ENCODE assay signal across 31 cellular contexts in genomic region chr12:59833408-59833807, GRCh38.
"Had no signal": no experiment of that assay in that cellular context is flagged by ENCODE, and none has a peak within 500 bp of the region (broad histone marks: within the 10 kb centered on the region; RNA-seq: fewer than 3 reads in every experiment).

No MANE protein-coding gene starts in this region.

- H3K27ac ChIP-seq: body of pancreas, esophagus muscularis mucosa, gastroesophageal sphincter, pancreas, psoas muscle, stomach, tibial artery, upper lobe of right lung, WERI-Rb-1 had no signal

- ATAC-seq: activated CD4-positive, CD25-positive, alpha-beta regulatory T cell treated with anti-CD3 and anti-CD28 coated beads, Interleukin-2, amount 50 U/mL, for 24 hours; activated T-helper 17 cell treated with anti-CD3 and anti-CD28 coated beads, Interleukin-2, amount 50 U/mL, for 72 hours; body of pancreas; gastroesophageal sphincter; left cardiac atrium; naive thymus-derived CD4-positive, alpha-beta T cell; pancreas; psoas muscle; stimulated activated naive B cell treated with anti-CD40 and anti-IgM and Interleukin-4, amounts not matched to agents 10 μg/mL and 1 μg/mL and 100 μg/mL, for 72 hours; upper lobe of right lung had no signal

- DNase-seq: activated CD4-positive, alpha-beta memory T cell treated with anti-CD3 and anti-CD28 coated beads, Interleukin-2, amount 10 ng/mL, durations not matched to agents 7 days and 5 days; activated CD4-positive, alpha-beta T cell treated with anti-CD3 and anti-CD28 coated beads for 48 hours; activated CD8-positive, alpha-beta memory T cell treated with anti-CD3 and anti-CD28 coated beads, Interleukin-2, amount 50 U/mL, for 48 hours; activated gamma-delta T cell treated with Interleukin-2 at 50 U/mL for 16 hours; activated naive CD4-positive, alpha-beta T cell treated with anti-CD3 and anti-CD28 coated beads, Interleukin-2, amount 50 U/mL, for 16 hours; activated T-cell treated with anti-CD3 and anti-CD28 coated beads, Interleukin-2, amount 50 U/mL, for 24 hours; body of pancreas; dermis blood vessel endothelial cell; effector CD4-positive, alpha-beta T cell; hippocampal formation; left cardiac atrium; midbrain; naive thymus-derived CD4-positive, alpha-beta T cell; pancreas; psoas muscle; stimulated activated CD4-positive, alpha-beta T cell treated with anti-CD3 and anti-CD28 coated beads, Interleukin-1b, Interleukin-23, amount 100 ng/mL, for 48 hours; stimulated activated CD4-positive, alpha-beta T cell treated with anti-CD3 and anti-CD28 coated beads, Interleukin-4, amount 100 ng/mL, for 4 hours; stimulated activated CD8-positive, alpha-beta memory T cell treated with anti-CD3 and anti-CD28 coated beads, Interleukin-4, amount 100 ng/mL, for 48 hours; stimulated activated naive B cell treated with anti-CD40 and anti-IgM and Interleukin-4, amounts not matched to agents 10 μg/mL and 1 μg/mL and 100 μg/mL, for 72 hours; stomach; T-helper 9 cell; tibial artery; upper lobe of right lung; WERI-Rb-1 had no signal

- H3K4me1 Mint-ChIP-seq: activated CD4-positive, alpha-beta memory T cell treated with anti-CD3 and anti-CD28 coated beads, Interleukin-2, amount 10 ng/mL, durations not matched to agents 7 days and 5 days; activated T-helper 17 cell treated with anti-CD3 and anti-CD28 coated beads, Interleukin-2, amount 50 U/mL, for 72 hours; memory B cell; naive thymus-derived CD4-positive, alpha-beta T cell; stimulated activated naive B cell treated with anti-CD40 and anti-IgM and Interleukin-4, amounts not matched to agents 10 μg/mL and 1 μg/mL and 100 μg/mL, for 72 hours had no signal

- H3K4me1 ChIP-seq: body of pancreas, gastroesophageal sphincter, pancreas, psoas muscle, stomach, tibial artery, upper lobe of right lung had no signal

- H3K4me2 ChIP-seq: smooth muscle cell had no signal

- H3K9me3 ChIP-seq: body of pancreas, esophagus muscularis mucosa, gastroesophageal sphincter, pancreas, psoas muscle, stomach, tibial artery, upper lobe of right lung had no signal

- H3K27me3 ChIP-seq: body of pancreas, esophagus muscularis mucosa, gastroesophageal sphincter, pancreas, stomach, tibial artery, upper lobe of right lung had no signal

- H3K9me3 Mint-ChIP-seq: activated CD4-positive, alpha-beta memory T cell treated with anti-CD3 and anti-CD28 coated beads, Interleukin-2, amount 10 ng/mL, durations not matched to agents 7 days and 5 days; activated T-cell treated with anti-CD3 and anti-CD28 coated beads, Interleukin-2, amount 50 U/mL, for 24 hours; activated T-helper 17 cell treated with anti-CD3 and anti-CD28 coated beads, Interleukin-2, amount 50 U/mL, for 72 hours; naive thymus-derived CD4-positive, alpha-beta T cell; stimulated activated naive B cell treated with anti-CD40 and anti-IgM and Interleukin-4, amounts not matched to agents 10 μg/mL and 1 μg/mL and 100 μg/mL, for 72 hours; T-helper 1 cell treated with Interleukin-12 subunit alpha and Interleukin-12 subunit beta and Interleukin-4 antibody, amounts not matched to agents 30 μg/mL and 1 μg/mL, for 36 hours had no signal

- H3K36me3 ChIP-seq: esophagus muscularis mucosa, gastroesophageal sphincter, pancreas, stomach, tibial artery, upper lobe of right lung, WERI-Rb-1 had no signal

- H3K4me3 ChIP-seq: body of pancreas, esophagus muscularis mucosa, gastroesophageal sphincter, pancreas, psoas muscle, smooth muscle cell, stomach, tibial artery, upper lobe of right lung had no signal

- H3K4me3 Mint-ChIP-seq: activated CD4-positive, alpha-beta memory T cell treated with anti-CD3 and anti-CD28 coated beads, Interleukin-2, amount 10 ng/mL, durations not matched to agents 7 days and 5 days; activated T-cell treated with anti-CD3 and anti-CD28 coated beads, Interleukin-2, amount 50 U/mL, for 24 hours; activated T-helper 17 cell treated with anti-CD3 and anti-CD28 coated beads, Interleukin-2, amount 50 U/mL, for 72 hours; memory B cell; naive thymus-derived CD4-positive, alpha-beta T cell; stimulated activated naive B cell treated with anti-CD40 and anti-IgM and Interleukin-4, amounts not matched to agents 10 μg/mL and 1 μg/mL and 100 μg/mL, for 72 hours; T-helper 1 cell treated with Interleukin-12 subunit alpha and Interleukin-12 subunit beta and Interleukin-4 antibody, amounts not matched to agents 30 μg/mL and 1 μg/mL, for 36 hours had no signal

- H3K27me3 Mint-ChIP-seq: memory B cell had no signal

- H3K27ac Mint-ChIP-seq: activated CD4-positive, alpha-beta memory T cell treated with anti-CD3 and anti-CD28 coated beads, Interleukin-2, amount 10 ng/mL, durations not matched to agents 7 days and 5 days; activated T-cell treated with anti-CD3 and anti-CD28 coated beads, Interleukin-2, amount 50 U/mL, for 24 hours; activated T-helper 17 cell treated with anti-CD3 and anti-CD28 coated beads, Interleukin-2, amount 50 U/mL, for 72 hours; memory B cell; naive thymus-derived CD4-positive, alpha-beta T cell; stimulated activated naive B cell treated with anti-CD40 and anti-IgM and Interleukin-4, amounts not matched to agents 10 μg/mL and 1 μg/mL and 100 μg/mL, for 72 hours; T-helper 1 cell treated with Interleukin-12 subunit alpha and Interleukin-12 subunit beta and Interleukin-4 antibody, amounts not matched to agents 30 μg/mL and 1 μg/mL, for 36 hours had no signal

- H3K36me3 Mint-ChIP-seq: memory B cell; naive thymus-derived CD4-positive, alpha-beta T cell; stimulated activated naive B cell treated with anti-CD40 and anti-IgM and Interleukin-4, amounts not matched to agents 10 μg/mL and 1 μg/mL and 100 μg/mL, for 72 hours had no signal
